19 cellular contexts compared by ENCODE assay signal in the genomic region with DNA sequence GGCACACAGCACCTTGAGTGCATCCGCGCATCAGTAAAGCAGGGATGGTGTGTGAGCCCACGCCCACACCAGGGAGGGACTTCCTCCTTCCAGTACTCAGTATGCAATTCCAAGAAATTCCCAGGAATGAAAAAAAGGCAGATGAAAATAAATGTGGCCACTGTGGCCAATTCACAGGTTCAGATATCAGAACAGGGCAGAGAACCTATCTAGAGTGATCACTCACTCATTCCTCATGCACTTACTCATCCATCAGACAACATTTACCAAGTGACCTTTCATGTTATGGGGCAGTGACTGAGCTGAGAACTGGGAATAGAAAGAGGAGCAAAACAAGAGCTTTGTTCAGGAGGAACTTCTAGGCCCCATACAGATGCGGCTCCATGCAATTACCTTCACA.
DNase-seq lines count a peak whose midpoint lies in the region; FAIRE-seq and TF ChIP-seq lines count a peak whose summit lies in the region.
"Had no signal": no experiment of that assay in that cellular context is flagged by ENCODE, and none has a peak within 500 bp of the region (broad histone marks: within the 10 kb centered on the region; RNA-seq: fewer than 3 reads in every experiment).

No MANE protein-coding gene starts in this region.

- H4K20me1 ChIP-seq in GM23248 (ENCODE audit: insufficient read depth) = no peaks in the 10 kb centered on the region

- no peaks in the 10 kb centered on the region for H3K27me3 ChIP-seq in GM23248 (replicated peaks; ENCODE audit: insufficient read depth)
- H3K27me3 ChIP-seq: colonic mucosa, tibial artery had no signal

- in situ Hi-C loops in GM23248 (cut with MboI) = no loop called here

- H3K36me3 Mint-ChIP-seq in endothelial cell (ENCODE audit: low read depth, unreplicated experiment) = no peaks in the 10 kb centered on the region
- H3K36me3 Mint-ChIP-seq: stimulated activated effector memory CD8-positive, alpha-beta T cell treated with anti-CD3 and anti-CD28 coated beads, Interleukin-12 subunit alpha, Interleukin-12 subunit beta, amount 100 ng/mL, for 72 hours had no signal

- FAIRE-seq in urothelium cell line (lab: Jason Lieb, UNC) = no peak

- H3K27ac ChIP-seq in GM23248 = no peak overlapping the region
- H3K27ac ChIP-seq: colonic mucosa, prostate gland, tibial artery had no signal

- H3K9me3 ChIP-seq in GM23248 (ENCODE audit: low read depth) = no peaks in the 10 kb centered on the region
- H3K9me3 ChIP-seq: colonic mucosa, prostate gland, tibial artery had no signal

- no peak overlapping the region for H3K27ac Mint-ChIP-seq in endothelial cell (ENCODE audit: unreplicated experiment)
- H3K27ac Mint-ChIP-seq: nephron; stimulated activated effector memory CD8-positive, alpha-beta T cell treated with anti-CD3 and anti-CD28 coated beads, Interleukin-12 subunit alpha, Interleukin-12 subunit beta, amount 100 ng/mL, for 72 hours had no signal

- no peak overlapping the region for H3K9ac ChIP-seq in GM23248

- peak; percentile 53 for DNase-seq in GM23248
- DNase-seq in RKO (ENCODE audit: low spot score) = peak; percentile 34
- peak; percentile 31 for DNase-seq in fibroblast of mammary gland (ENCODE audit: low read depth)
- DNase-seq in urothelium cell line (ENCODE audit: low spot score) = peak; percentile 14
- no peak for DNase-seq in endothelial cell (ENCODE audit: low spot score)
- no peak for DNase-seq in OCI-M2 (lab: John Stamatoyannopoulos, UW; ENCODE audit: unreplicated experiment)
- DNase-seq in NCI-H1048 (lab: John Stamatoyannopoulos, UW) = no peak
- DNase-seq: amygdala; colonic mucosa; DMS79; mesenchymal stem cell; NCI-H2029 treated with DMSO at 0.1 percent for 48 hours; NCI-H510A treated with DMSO at 0.1 percent for 48 hours; stimulated activated CD4-positive, alpha-beta T cell treated with anti-CD3 and anti-CD28 coated beads, Interleukin-12 subunit alpha, Interleukin-12 subunit beta, amount 100 ng/mL, for 4 hours; T1000; tibial artery had no signal

- H3K9me2 ChIP-seq in GM23248 (ENCODE audit: insufficient read depth) = no peaks in the 10 kb centered on the region

- H3K9me3 Mint-ChIP-seq in endothelial cell (ENCODE audit: unreplicated experiment) = no peaks in the 10 kb centered on the region
- H3K9me3 Mint-ChIP-seq: nephron; stimulated activated effector memory CD8-positive, alpha-beta T cell treated with anti-CD3 and anti-CD28 coated beads, Interleukin-12 subunit alpha, Interleukin-12 subunit beta, amount 100 ng/mL, for 72 hours had no signal

- TF ChIP-seq CTCF in fibroblast of mammary gland (conservative IDR thresholded peaks at IDR 0.05; ENCODE audit: control insufficient read depth, insufficient read depth, low read depth, low read length) (no peak), endothelial cell (IDR thresholded peaks at IDR 0.05; ENCODE audit: unreplicated experiment) (no peak)

- H3K4me3 Mint-ChIP-seq in endothelial cell (ENCODE audit: unreplicated experiment) = no peak overlapping the region
- H3K4me3 Mint-ChIP-seq: nephron; stimulated activated effector memory CD8-positive, alpha-beta T cell treated with anti-CD3 and anti-CD28 coated beads, Interleukin-12 subunit alpha, Interleukin-12 subunit beta, amount 100 ng/mL, for 72 hours had no signal

- WGBS in GM23248 (ENCODE audit: low coverage in 1 of 2, low lambda C conversion rate in 2 of 2, missing lambda C conversion rate in 2 of 2), 2 experiments = 97 to 100% methylated on average over 4 of the region's 4 CpGs

- peaks cover 12% of the 10 kb centered on the region for H3F3A ChIP-seq in GM23248 (ENCODE audit: insufficient read depth)

- H3K4me1 ChIP-seq in GM23248 (ENCODE audit: insufficient read depth) = peaks cover 8% of the 10 kb centered on the region
- H3K4me1 ChIP-seq: colonic mucosa, prostate gland, tibial artery had no signal

- no peak overlapping the region for H3K4me2 ChIP-seq in GM23248 (ENCODE audit: unreplicated experiment)

- peaks cover 6% of the 10 kb centered on the region for H3K27me3 Mint-ChIP-seq in endothelial cell (ENCODE audit: unreplicated experiment)

- H3K4me1 Mint-ChIP-seq in endothelial cell (ENCODE audit: unreplicated experiment) = no peaks in the 10 kb centered on the region
- H3K4me1 Mint-ChIP-seq: nephron; stimulated activated effector memory CD8-positive, alpha-beta T cell treated with anti-CD3 and anti-CD28 coated beads, Interleukin-12 subunit alpha, Interleukin-12 subunit beta, amount 100 ng/mL, for 72 hours had no signal

- no peak overlapping the region for H2AFZ ChIP-seq in GM23248

- no peak overlapping the region for H3K4me3 ChIP-seq in GM23248
- no peak overlapping the region for H3K4me3 ChIP-seq in fibroblast of mammary gland (ENCODE audit: control insufficient read depth, low read depth, low read length)
- H3K4me3 ChIP-seq: colonic mucosa, prostate gland, tibial artery had no signal

- no peaks in the 10 kb centered on the region; the same call in 1 of the 2 replicates for H3K36me3 ChIP-seq in GM23248 (ENCODE audit: low read depth)
- H3K36me3 ChIP-seq: colonic mucosa, prostate gland, tibial artery had no signal

- H3K79me2 ChIP-seq in GM23248 (ENCODE audit: insufficient read depth) = no peaks in the 10 kb centered on the region

Comparison
In these comparisons a context has a peak if more than half of its experiments do, and no peak if none do; other contexts are left out.
1. DNase-seq: peak in GM23248 (single experiment), RKO (single experiment), fibroblast of mammary gland (single experiment) and urothelium cell line (single experiment); none in endothelial cell (single experiment), OCI-M2 (single experiment) and NCI-H1048 (single experiment).